Comparison of ENCODE assay signal across 8 cellular contexts in genomic region chr19:1747285-1748114, GRCh38. TPM values are rescaled to one million over a fixed set of nuclear protein-coding genes. Genes with fewer than 3 reads are reported as not detected.
DNase-seq lines count a peak whose midpoint lies in the region; ATAC-seq and TF ChIP-seq lines count a peak whose summit lies in the region.

No MANE protein-coding gene starts in this region.

- no peaks in the 10 kb centered on the region for H3K79me1 ChIP-seq in trophoblast cell (ENCODE audit: low read length)

- H3K23ac ChIP-seq in trophoblast cell (ENCODE audit: low read length) = no peak overlapping the region

- peak in 7 of 10 experiments; percentile 11 to 48 (median 33) for DNase-seq in CD4-positive, alpha-beta T cell
- DNase-seq in LoVo (ENCODE audit: low spot score) (peak; percentile 95), kidney epithelial cell (ENCODE audit: low read depth) (peak; percentile 73), trophoblast cell (no peak), NCI-H2107 (lab: John Stamatoyannopoulos, UW) (no peak), vagina (ENCODE audit: extremely low spot score in 2 of 2) (no peak)
- DNase-seq in activated naive CD4-positive, alpha-beta T cell treated with anti-CD3 and anti-CD28 coated beads for 36 hours = peak; percentile 59

- no peak overlapping the region for H3K14ac ChIP-seq in trophoblast cell (ENCODE audit: low read length)

- H3K4ac ChIP-seq in trophoblast cell (ENCODE audit: low read depth, low read length) = no peak overlapping the region

- H3K36me3 Mint-ChIP-seq in CD4-positive, alpha-beta T cell (ENCODE audit: low read depth) = no peaks in the 10 kb centered on the region
- H3K36me3 Mint-ChIP-seq in activated naive CD4-positive, alpha-beta T cell treated with anti-CD3 and anti-CD28 coated beads for 36 hours (ENCODE audit: low read depth) = no peaks in the 10 kb centered on the region

- H3K4me3 ChIP-seq in kidney epithelial cell (ENCODE audit: low read depth, low read length) = no peak overlapping the region
- H3K4me3 ChIP-seq in trophoblast cell (ENCODE audit: low read depth, low read length) = no peak overlapping the region
- H3K4me3 ChIP-seq in vagina = peak overlapping the region in 1 of 2 donors; percentile 34

- H4K12ac ChIP-seq in trophoblast cell (ENCODE audit: low read depth, low read length) = no peak overlapping the region

- no peak overlapping the region for H4K8ac ChIP-seq in trophoblast cell (ENCODE audit: low read depth, low read length)

- H3K9me3 ChIP-seq in CD4-positive, alpha-beta T cell (ENCODE audit: control insufficient read depth, low read length) = no peaks in the 10 kb centered on the region
- H3K9me3 ChIP-seq in trophoblast cell (ENCODE audit: insufficient read depth, low read depth, low read length) (peaks cover 8% of the 10 kb centered on the region), vagina (no peaks in the 10 kb centered on the region)

- H3K4me1 Mint-ChIP-seq in CD4-positive, alpha-beta T cell (ENCODE audit: low read depth) = peaks cover 9% of the 10 kb centered on the region
- peaks cover 13% of the 10 kb centered on the region for H3K4me1 Mint-ChIP-seq in activated naive CD4-positive, alpha-beta T cell treated with anti-CD3 and anti-CD28 coated beads for 36 hours (ENCODE audit: low read depth)

- H2BK120ac ChIP-seq in trophoblast cell (ENCODE audit: insufficient read depth, low read length, poor library complexity) = no peak overlapping the region

- H3K27me3 ChIP-seq in CD4-positive, alpha-beta T cell (ENCODE audit: control insufficient read depth, insufficient read depth, low read length) = peaks cover 82% of the 10 kb centered on the region
- H3K27me3 ChIP-seq in kidney epithelial cell (ENCODE audit: control insufficient read depth, insufficient read depth, low read length) (peaks cover 65% of the 10 kb centered on the region), trophoblast cell (ENCODE audit: insufficient read depth, low read length) (peaks cover 71% of the 10 kb centered on the region), vagina (peaks cover 51% of the 10 kb centered on the region)

- no peak overlapping the region for H3K4me2 ChIP-seq in trophoblast cell (ENCODE audit: low read length)

- no peak overlapping the region for H3K27ac Mint-ChIP-seq in CD4-positive, alpha-beta T cell
- H3K27ac Mint-ChIP-seq in activated naive CD4-positive, alpha-beta T cell treated with anti-CD3 and anti-CD28 coated beads for 36 hours = no peak overlapping the region

- H3K27ac ChIP-seq in CD4-positive, alpha-beta T cell (ENCODE audit: low read depth, low read length) = no peak overlapping the region
- H3K27ac ChIP-seq in trophoblast cell (ENCODE audit: low read depth, low read length) = no peak overlapping the region
- no peak overlapping the region for H3K27ac ChIP-seq in vagina

- ATAC-seq in CD4-positive, alpha-beta T cell (ENCODE audit: poor library complexity) = peak; percentile 61
- no peak for ATAC-seq in HG03439 (IDR thresholded peaks at IDR 0.05; ENCODE audit: unreplicated experiment)

- H3K9me3 Mint-ChIP-seq in CD4-positive, alpha-beta T cell = no peaks in the 10 kb centered on the region
- H3K9me3 Mint-ChIP-seq in activated naive CD4-positive, alpha-beta T cell treated with anti-CD3 and anti-CD28 coated beads for 36 hours = no peaks in the 10 kb centered on the region

- CTCF ChIA-PET in CD4-positive, alpha-beta T cell (lab: Charles Lee) = interaction anchor here (0.6 to 1.4 kb wide), 2 partner anchors 75 to 183 kb away, joined by 3 to 4 read pairs; no protein-coding TSS in a partner anchor
- CTCF ChIA-PET in activated naive CD4-positive, alpha-beta T cell treated with anti-CD3 and anti-CD28 coated beads for 36 hours (lab: Charles Lee) = interaction anchor here (0.6 kb wide), 1 partner anchor 68 kb away, joined by 3 read pairs; no protein-coding TSS in a partner anchor

- no peak overlapping the region for H2AK5ac ChIP-seq in trophoblast cell (ENCODE audit: low read length)

- peaks cover 62% of the 10 kb centered on the region for H3K27me3 Mint-ChIP-seq in CD4-positive, alpha-beta T cell
- H3K27me3 Mint-ChIP-seq in activated naive CD4-positive, alpha-beta T cell treated with anti-CD3 and anti-CD28 coated beads for 36 hours (ENCODE audit: low read depth) = peaks cover 43% of the 10 kb centered on the region

- no peak overlapping the region for H2AFZ ChIP-seq in trophoblast cell (ENCODE audit: insufficient read depth, low read length, poor library complexity)

- H2BK5ac ChIP-seq in trophoblast cell (ENCODE audit: low read depth, low read length, poor library complexity) = no peak overlapping the region

- no CpG with 5 or more reads among the region's 22 CpGs for WGBS in trophoblast cell (ENCODE audit: extremely low coverage, insufficient coverage, insufficient read length)

- no peak overlapping the region for H3K18ac ChIP-seq in trophoblast cell (ENCODE audit: low read length)

- H4K91ac ChIP-seq in trophoblast cell (ENCODE audit: low read depth, low read length) = no peak overlapping the region

- intact Hi-C loops in CD4-positive, alpha-beta T cell (cut with DNase I, micrococcal nuclease) = no loop called here
- intact Hi-C loops in activated naive CD4-positive, alpha-beta T cell treated with anti-CD3 and anti-CD28 coated beads for 36 hours (cut with micrococcal nuclease) = no loop called here
- intact Hi-C loops in vagina (cut with DNase I) = no loop called here

- H3K4me3 Mint-ChIP-seq in CD4-positive, alpha-beta T cell = no peak overlapping the region
- no peak overlapping the region for H3K4me3 Mint-ChIP-seq in activated naive CD4-positive, alpha-beta T cell treated with anti-CD3 and anti-CD28 coated beads for 36 hours

- no peak overlapping the region for H2BK12ac ChIP-seq in trophoblast cell (ENCODE audit: low read length)

- POLR2A ChIA-PET in CD4-positive, alpha-beta T cell (lab: Charles Lee) = no interaction called here

- H3K4me1 ChIP-seq in trophoblast cell (ENCODE audit: control insufficient read depth in 1 of 2, insufficient read depth in 2 of 2, low read length in 2 of 2) (no peaks in the 10 kb centered on the region), vagina (peaks cover 33% of the 10 kb centered on the region)

- no peak for TF ChIP-seq POLR2A in vagina (IDR thresholded peaks at IDR 0.05)

- no peak overlapping the region for H3K9ac ChIP-seq in trophoblast cell (ENCODE audit: low read length)

- no peak for TF ChIP-seq CTCF in CD4-positive, alpha-beta T cell (IDR thresholded peaks at IDR 0.05)
- TF ChIP-seq CTCF in kidney epithelial cell (IDR thresholded peaks at IDR 0.05; ENCODE audit: insufficient read depth, low read length, poor library complexity, severe bottlenecking) = no peak
- TF ChIP-seq CTCF in vagina (IDR thresholded peaks at IDR 0.05) = no peak

- H3K79me2 ChIP-seq in trophoblast cell (ENCODE audit: control insufficient read depth, insufficient read depth, low read length, poor library complexity) = no peaks in the 10 kb centered on the region

- no peaks in the 10 kb centered on the region for H3K36me3 ChIP-seq in kidney epithelial cell (ENCODE audit: control insufficient read depth, insufficient read depth, low read length)
- H3K36me3 ChIP-seq in trophoblast cell (ENCODE audit: control insufficient read depth in 1 of 2, insufficient read depth in 2 of 2, low read length in 2 of 2) = no peaks in the 10 kb centered on the region
- H3K36me3 ChIP-seq in vagina = no peaks in the 10 kb centered on the region

RNA-seq across cellular contexts. Expression of gene ONECUT3, which starts 5.8 kb away (rescaled TPM):
- total RNA-seq in CD4-positive, alpha-beta T cell = not detected
- total RNA-seq in activated naive CD4-positive, alpha-beta T cell treated with anti-CD3 and anti-CD28 coated beads for 36 hours = not detected
- not detected in 2 replicates for total RNA-seq in kidney epithelial cell
- polyA plus RNA-seq in trophoblast cell (2013) = not detected in 2 replicates
- total RNA-seq in vagina = not detected

Comparison
In these comparisons a context has a peak if more than half of its experiments do, and no peak if none do; other contexts are left out.
1. DNase-seq: peak in CD4-positive, alpha-beta T cell (7 of 10), LoVo (single experiment), activated naive CD4-positive, alpha-beta T cell treated with anti-CD3 and anti-CD28 coated beads for 36 hours (single experiment) and kidney epithelial cell (single experiment); none in trophoblast cell (0 of 2), NCI-H2107 (single experiment) and vagina (0 of 2).